ENCODE assay signal across 22 cellular contexts in genomic region chr7:51256916-51257315, GRCh38. TPM values are rescaled to one million over a fixed set of nuclear protein-coding genes. Genes with fewer than 3 reads are reported as not detected.
DNase-seq lines count a peak whose midpoint lies in the region; FAIRE-seq and TF ChIP-seq lines count a peak whose summit lies in the region.
"Had no signal": no experiment of that assay in that cellular context is flagged by ENCODE, and none has a peak within 500 bp of the region (broad histone marks: within the 10 kb centered on the region; RNA-seq: fewer than 3 reads in every experiment).

No MANE protein-coding gene starts in this region.

- WGBS in endodermal cell (ENCODE audit: insufficient coverage in 1 of 2, insufficient read length in 1 of 2), 2 experiments = 93 to 100% methylated on average over 1 to 4 of the region's 4 CpGs
- no CpG with 5 or more reads among the region's 4 CpGs for WGBS in trophoblast cell (ENCODE audit: extremely low coverage, insufficient coverage, insufficient read length)
- WGBS in transverse colon (ENCODE audit: low coverage in 1 of 2), 2 donors = 78% methylated on average over 4 of the region's 4 CpGs
- 77 to 84% (median 78%) methylated on average over 4 of the region's 4 CpGs for WGBS in small intestine, 3 donors

- no peak for TF ChIP-seq EP300 in transverse colon (IDR thresholded peaks at IDR 0.05; ENCODE audit: low read depth)

- no peaks in the 10 kb centered on the region for H3K9me3 Mint-ChIP-seq in endodermal cell
- H3K9me3 Mint-ChIP-seq: CD8-positive, alpha-beta T cell had no signal

- no peak overlapping the region for H3K4me2 ChIP-seq in trophoblast cell (ENCODE audit: low read length)
- H3K4me2 ChIP-seq: A549 had no signal

- H3K14ac ChIP-seq in trophoblast cell (ENCODE audit: low read length) = no peak overlapping the region

- H3K27ac ChIP-seq in caudate nucleus (ENCODE audit: low read depth, low read length) (peak overlapping the region; percentile 94), endodermal cell (ENCODE audit: low read depth, low read length) (no peak overlapping the region), trophoblast cell (ENCODE audit: low read depth, low read length) (no peak overlapping the region), transverse colon (peak overlapping the region; percentile 33 to 57 (median 38)), small intestine (ENCODE audit: low read depth in 1 of 2, low read length in 1 of 2) (no peak overlapping the region)
- H3K27ac ChIP-seq: A549, C4-2B had no signal

- H3K4ac ChIP-seq in trophoblast cell (ENCODE audit: low read depth, low read length) = no peak overlapping the region

- H3K27me3 ChIP-seq in endodermal cell (ENCODE audit: control insufficient read depth, insufficient read depth, low read length, poor library complexity, severe bottlenecking) (no peaks in the 10 kb centered on the region), trophoblast cell (ENCODE audit: insufficient read depth, low read length) (no peaks in the 10 kb centered on the region), transverse colon (no peaks in the 10 kb centered on the region), small intestine (ENCODE audit: control insufficient read depth in 2 of 2, insufficient read depth in 2 of 2, low read length in 2 of 2) (no peaks in the 10 kb centered on the region)
- H3K27me3 ChIP-seq: BE2C had no signal

- no peak overlapping the region for H3K18ac ChIP-seq in trophoblast cell (ENCODE audit: low read length)

- H3K27ac Mint-ChIP-seq in endodermal cell = no peak overlapping the region
- H3K27ac Mint-ChIP-seq: CD8-positive, alpha-beta T cell; HFFc6 had no signal

- no peak overlapping the region for H4K91ac ChIP-seq in trophoblast cell (ENCODE audit: low read depth, low read length)

- H3K4me3 ChIP-seq in endodermal cell (ENCODE audit: low read length) (no peak overlapping the region), trophoblast cell (ENCODE audit: low read depth, low read length) (no peak overlapping the region), transverse colon (no peak overlapping the region), small intestine (ENCODE audit: low read depth in 1 of 2, low read length in 2 of 2) (no peak overlapping the region)
- H3K4me3 ChIP-seq: A549, HAP-1 had no signal

- no peak for TF ChIP-seq POLR2A in transverse colon (IDR thresholded peaks at IDR 0.05)

- no peak overlapping the region for H3K23ac ChIP-seq in trophoblast cell (ENCODE audit: low read length)

- H3K9ac ChIP-seq in endodermal cell (ENCODE audit: extremely low read depth, low read length, poor library complexity, severe bottlenecking) (no peak overlapping the region), trophoblast cell (ENCODE audit: low read length) (no peak overlapping the region)

- no peak overlapping the region for H2AK5ac ChIP-seq in trophoblast cell (ENCODE audit: low read length)

- in situ Hi-C loops in transverse colon (cut with MboI; ENCODE audit: low pct_ligation_motif_present in 1 of 4, low pct_unique_long_range_greater_than_20kb in 1 of 4, low sequenced_read_pairs in 3 of 4) = no loop called here
- in situ Hi-C loops in KBM-7 (cut with MboI; ENCODE audit: low pct_unique_long_range_greater_than_20kb, low sequenced_read_pairs) = no loop called here

- no peak overlapping the region for H2BK5ac ChIP-seq in trophoblast cell (ENCODE audit: low read depth, low read length, poor library complexity)

- intact Hi-C loops in transverse colon (cut with DNase I; ENCODE audit: low total_unique reads) = no loop called here

- no peak overlapping the region for H2BK120ac ChIP-seq in trophoblast cell (ENCODE audit: insufficient read depth, low read length, poor library complexity)

- H3K36me3 Mint-ChIP-seq in endodermal cell (ENCODE audit: low read depth) = no peaks in the 10 kb centered on the region
- H3K36me3 Mint-ChIP-seq: CD8-positive, alpha-beta T cell had no signal

- no peak overlapping the region for H2BK12ac ChIP-seq in trophoblast cell (ENCODE audit: low read length)

- H3K36me3 ChIP-seq in endodermal cell (ENCODE audit: control insufficient read depth, insufficient read depth, low read length) (no peaks in the 10 kb centered on the region), trophoblast cell (ENCODE audit: control insufficient read depth in 1 of 2, insufficient read depth in 2 of 2, low read length in 2 of 2) (no peaks in the 10 kb centered on the region), transverse colon (no peaks in the 10 kb centered on the region), small intestine (ENCODE audit: control insufficient read depth in 2 of 2, insufficient read depth in 2 of 2, low read length in 2 of 2) (no peaks in the 10 kb centered on the region)
- H3K36me3 ChIP-seq: BE2C, HAP-1 had no signal

- no peaks in the 10 kb centered on the region for H3K27me3 Mint-ChIP-seq in endodermal cell (ENCODE audit: insufficient read depth)

- H3K9me3 ChIP-seq in endodermal cell (ENCODE audit: control insufficient read depth, low read length) = no peaks in the 10 kb centered on the region
- H3K9me3 ChIP-seq in trophoblast cell (ENCODE audit: insufficient read depth, low read depth, low read length) = no peaks in the 10 kb centered on the region
- H3K9me3 ChIP-seq in transverse colon = no peaks in the 10 kb centered on the region
- H3K9me3 ChIP-seq in small intestine (ENCODE audit: control insufficient read depth, low read depth) = no peaks in the 10 kb centered on the region
- H3K9me3 ChIP-seq: A549, BE2C, HAP-1 had no signal

- H3K4me1 ChIP-seq in endodermal cell (ENCODE audit: control insufficient read depth, insufficient read depth, low read length) (no peaks in the 10 kb centered on the region), trophoblast cell (ENCODE audit: control insufficient read depth in 1 of 2, insufficient read depth in 2 of 2, low read length in 2 of 2) (peaks cover 4 to 13% of the 10 kb centered on the region in 2 experiments), transverse colon (peaks cover 0 to 28% (median 15%) of the 10 kb centered on the region in 4 donors), small intestine (ENCODE audit: control insufficient read depth in 2 of 2, insufficient read depth in 1 of 2, low read depth in 1 of 2, low read length in 1 of 2) (peaks cover 0 to 5% of the 10 kb centered on the region in 2 donors)
- H3K4me1 ChIP-seq: A549, BE2C, HAP-1 had no signal

- no peak for FAIRE-seq in small intestine (lab: Jason Lieb, UNC)
- FAIRE-seq: A549, G401.6, GM12892, GM19239, H1 had no signal

- H3K4me1 Mint-ChIP-seq in endodermal cell = peaks cover 9% of the 10 kb centered on the region

- no peak overlapping the region for H4K12ac ChIP-seq in trophoblast cell (ENCODE audit: low read depth, low read length)

- TF ChIP-seq CTCF in endodermal cell (conservative IDR thresholded peaks at IDR 0.05) (no peak), transverse colon (IDR thresholded peaks at IDR 0.05) (no peak)

- no peak overlapping the region for H3K4me3 Mint-ChIP-seq in endodermal cell
- H3K4me3 Mint-ChIP-seq: CD8-positive, alpha-beta T cell; HFFc6 had no signal

- DNase-seq in caudate nucleus (lab: John Stamatoyannopoulos, UW) = no peak
- DNase-seq in endodermal cell = peak; percentile 14
- peak; percentile 68 to 81 for DNase-seq in trophoblast cell
- DNase-seq in transverse colon = no peak
- no peak for DNase-seq in small intestine
- DNase-seq in cerebellum (ENCODE audit: low spot score) = no peak
- no peak for DNase-seq in KBM-7
- DNase-seq in occipital lobe (lab: John Stamatoyannopoulos, UW) = no peak
- DNase-seq: BE2C, COR-L47, DMS153, DMS79 treated with DMSO at 0.1 percent for 48 hours, EL, HFFc6 had no signal

- H4K8ac ChIP-seq in trophoblast cell (ENCODE audit: low read depth, low read length) = no peak overlapping the region

- H3K79me2 ChIP-seq in trophoblast cell (ENCODE audit: control insufficient read depth, insufficient read depth, low read length, poor library complexity) = peaks cover 2% of the 10 kb centered on the region

- no peak overlapping the region for H2AFZ ChIP-seq in trophoblast cell (ENCODE audit: insufficient read depth, low read length, poor library complexity)

- H3K79me1 ChIP-seq in trophoblast cell (ENCODE audit: low read length) = no peaks in the 10 kb centered on the region

RNA-seq across cellular contexts. Expression of gene COBL, which starts 59.7 kb away (rescaled TPM):
- total RNA-seq in endodermal cell (10 to 100 TPM; 27.5 to 28.3 TPM), transverse colon (100 to 1,000 TPM in 1 of 4 donors, 10 to 100 TPM in 3; 62.4 to 114 (median 72.2) TPM), cerebellum (3.8 TPM), occipital lobe (6.4 TPM)
- polyA plus RNA-seq in endodermal cell (2013, experiment 1 of 2) = 4.2 TPM
- polyA plus RNA-seq in endodermal cell (2013, experiment 2 of 2) = 3.6 TPM
- 21.2 and 22.2 TPM in 2 replicates for polyA plus RNA-seq in trophoblast cell (2013)
- polyA plus RNA-seq in small intestine = 10 to 100 TPM in 2 of 3 donors, 1 to 10 TPM in 1; 8.4 to 34.2 (median 30.8) TPM
- total RNA-seq: HFFc6 had no signal

Comparison
In these comparisons a context has a peak if more than half of its experiments do, and no peak if none do; other contexts are left out.
1. DNase-seq: peak in endodermal cell (single experiment) and trophoblast cell (2 of 2); none in caudate nucleus (0 of 61), transverse colon (single experiment), small intestine (single experiment), cerebellum (single experiment), KBM-7 (single experiment) and occipital lobe (single experiment).
2. H3K27ac ChIP-seq: peak in caudate nucleus (single experiment) and transverse colon (4 of 4); none in endodermal cell (single experiment), trophoblast cell (single experiment) and small intestine (0 of 2).